Comparison of ENCODE assay signal across 8 cellular contexts in the genomic region with DNA sequence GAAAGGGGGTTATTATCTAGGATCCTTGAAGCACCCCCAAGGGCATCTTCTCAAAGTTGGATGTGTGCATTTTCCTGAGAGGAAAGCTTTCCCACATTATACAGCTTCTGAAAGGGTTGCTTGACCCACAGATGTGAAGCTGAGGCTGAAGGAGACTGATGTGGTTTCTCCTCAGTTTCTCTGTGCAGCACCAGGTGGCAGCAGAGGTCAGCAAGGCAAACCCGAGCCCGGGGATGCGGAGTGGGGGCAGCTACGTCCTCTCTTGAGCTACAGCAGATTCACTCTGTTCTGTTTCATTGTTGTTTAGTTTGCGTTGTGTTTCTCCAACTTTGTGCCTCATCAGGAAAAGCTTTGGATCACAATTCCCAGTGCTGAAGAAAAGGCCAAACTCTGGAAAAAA.
DNase-seq lines count a peak whose midpoint lies in the region; TF ChIP-seq lines count a peak whose summit lies in the region.
"Not testable (repeated sequence)": the region's sequence is repeated elsewhere in the genome, so short reads cannot be mapped to it uniquely, and the experiment has no call there.

No MANE protein-coding gene starts in this region.

- not testable (repeated sequence) for H3K36me3 ChIP-seq in CD8-positive, alpha-beta memory T cell (ENCODE audit: insufficient read depth, low read length)

- peak; percentile 44 for TF ChIP-seq CTCF in epithelial cell of esophagus (IDR thresholded peaks at IDR 0.05; ENCODE audit: insufficient read depth, low read depth, low read length, missing control alignments)

- not testable (repeated sequence) for H3K4me3 Mint-ChIP-seq in CD8-positive, alpha-beta memory T cell; activated naive CD4-positive, alpha-beta T cell treated with anti-CD3 and anti-CD28 coated beads for 36 hours

- CTCF ChIA-PET in CD8-positive, alpha-beta memory T cell (lab: Charles Lee); activated naive CD4-positive, alpha-beta T cell treated with anti-CD3 and anti-CD28 coated beads for 36 hours (lab: Charles Lee): not testable (repeated sequence)

- intact Hi-C loops in activated naive CD4-positive, alpha-beta T cell treated with anti-CD3 and anti-CD28 coated beads for 36 hours (cut with micrococcal nuclease), result not testable (repeated sequence)

- not testable (repeated sequence) for H3K27ac Mint-ChIP-seq in CD8-positive, alpha-beta memory T cell; activated naive CD4-positive, alpha-beta T cell treated with anti-CD3 and anti-CD28 coated beads for 36 hours

- not testable (repeated sequence) for H3K4me3 ChIP-seq in CD8-positive, alpha-beta memory T cell (ENCODE audit: low read length); epithelial cell of esophagus (ENCODE audit: low read length)

- DNase-seq in CD8-positive, alpha-beta memory T cell, result peak; percentile 33 to 79 (median 49)
- DNase-seq in LHCN-M2 (ENCODE audit: low read depth), result peak; percentile 15
- DNase-seq in activated CD4-positive, CD25-positive, alpha-beta regulatory T cell treated with anti-CD3 and anti-CD28 coated beads, Interleukin-2, amount 50 U/mL, for 16 hours (ENCODE audit: low read depth, low spot score), result peak; percentile 39
- peak; percentile 87 for DNase-seq in activated naive CD4-positive, alpha-beta T cell treated with anti-CD3 and anti-CD28 coated beads for 36 hours
- peak; percentile 57 for DNase-seq in epithelial cell of esophagus (ENCODE audit: low read depth)
- DNase-seq in left kidney (ENCODE audit: low read depth, low spot score), result peak; percentile 76
- DNase-seq in putamen (ENCODE audit: low spot score), result peak; percentile 8
- DNase-seq in stimulated activated CD8-positive, alpha-beta memory T cell treated with anti-CD3 and anti-CD28 coated beads, Interleukin-4, amount 100 ng/mL, for 48 hours, result peak; percentile 87

- not testable (repeated sequence) for H3K4me1 ChIP-seq in CD8-positive, alpha-beta memory T cell (ENCODE audit: insufficient read depth, low read length)

- H3K27ac ChIP-seq in CD8-positive, alpha-beta memory T cell (ENCODE audit: low read depth, low read length), result not testable (repeated sequence)

- POLR2A ChIA-PET in CD8-positive, alpha-beta memory T cell (lab: Charles Lee), result not testable (repeated sequence)

- H3K4me1 Mint-ChIP-seq in CD8-positive, alpha-beta memory T cell; activated naive CD4-positive, alpha-beta T cell treated with anti-CD3 and anti-CD28 coated beads for 36 hours (ENCODE audit: low read depth): not testable (repeated sequence)

- H3K9me3 Mint-ChIP-seq in CD8-positive, alpha-beta memory T cell; activated naive CD4-positive, alpha-beta T cell treated with anti-CD3 and anti-CD28 coated beads for 36 hours: not testable (repeated sequence)

- not testable (repeated sequence) for H3K9me3 ChIP-seq in CD8-positive, alpha-beta memory T cell (ENCODE audit: low read length)

- not testable (repeated sequence) for H3K27me3 Mint-ChIP-seq in CD8-positive, alpha-beta memory T cell; activated naive CD4-positive, alpha-beta T cell treated with anti-CD3 and anti-CD28 coated beads for 36 hours (ENCODE audit: low read depth)

- H3K27me3 ChIP-seq in CD8-positive, alpha-beta memory T cell (ENCODE audit: insufficient read depth, low read length, poor library complexity, severe bottlenecking), result not testable (repeated sequence)

- H3K36me3 Mint-ChIP-seq in CD8-positive, alpha-beta memory T cell; activated naive CD4-positive, alpha-beta T cell treated with anti-CD3 and anti-CD28 coated beads for 36 hours (ENCODE audit: low read depth): not testable (repeated sequence)

Comparison
In these comparisons a context has a peak if more than half of its experiments do, and no peak if none do; other contexts are left out.
1. DNase-seq: peak in every context shown above with its lines; median percentile 87 in activated naive CD4-positive, alpha-beta T cell treated with anti-CD3 and anti-CD28 coated beads for 36 hours; 87 in stimulated activated CD8-positive, alpha-beta memory T cell treated with anti-CD3 and anti-CD28 coated beads, Interleukin-4, amount 100 ng/mL, for 48 hours; 76 in left kidney; 57 in epithelial cell of esophagus; 49 in CD8-positive, alpha-beta memory T cell; 39 in activated CD4-positive, CD25-positive, alpha-beta regulatory T cell treated with anti-CD3 and anti-CD28 coated beads, Interleukin-2, amount 50 U/mL, for 16 hours; 15 in LHCN-M2; 8 in putamen.